Comparison of ENCODE assay signal across 2 cellular contexts in genomic region chrX:17032351-17032750, GRCh38.
TF ChIP-seq lines count a peak whose summit lies in the region.

No MANE protein-coding gene starts in this region.

TF ChIP-seq in A549, 52 proteins besides CTCF, POLR2A, EP300 and RAD21:
- TF ChIP-seq, protein P1, sequence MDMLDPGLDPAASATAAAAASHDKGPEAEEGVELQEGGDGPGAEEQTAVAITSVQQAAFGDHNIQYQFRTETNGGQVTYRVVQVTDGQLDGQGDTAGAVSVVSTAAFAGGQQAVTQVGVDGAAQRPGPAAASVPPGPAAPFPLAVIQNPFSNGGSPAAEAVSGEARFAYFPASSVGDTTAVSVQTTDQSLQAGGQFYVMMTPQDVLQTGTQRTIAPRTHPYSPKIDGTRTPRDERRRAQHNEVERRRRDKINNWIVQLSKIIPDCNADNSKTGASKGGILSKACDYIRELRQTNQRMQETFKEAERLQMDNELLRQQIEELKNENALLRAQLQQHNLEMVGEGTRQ (IDR thresholded peaks at IDR 0.05), result no peak
- TF ChIP-seq MAFK (IDR thresholded peaks at IDR 0.05; ENCODE audit: partially characterized antibody), result no peak
- TF ChIP-seq SREBF2 (IDR thresholded peaks at IDR 0.05), result no peak
- no peak for TF ChIP-seq MAX (IDR thresholded peaks at IDR 0.05)
- no peak for TF ChIP-seq NFE2L2 (conservative IDR thresholded peaks at IDR 0.05; ENCODE audit: low read length)
- TF ChIP-seq ZFP36 (IDR thresholded peaks at IDR 0.05; ENCODE audit: borderline replicate concordance, partially characterized antibody), result no peak
- TF ChIP-seq FOXS1 (CRISPR knock-in tag; IDR thresholded peaks at IDR 0.05), result no peak
- TF ChIP-seq ZNF302 (CRISPR knock-in tag; IDR thresholded peaks at IDR 0.05), result no peak
- TF ChIP-seq, protein P2, sequence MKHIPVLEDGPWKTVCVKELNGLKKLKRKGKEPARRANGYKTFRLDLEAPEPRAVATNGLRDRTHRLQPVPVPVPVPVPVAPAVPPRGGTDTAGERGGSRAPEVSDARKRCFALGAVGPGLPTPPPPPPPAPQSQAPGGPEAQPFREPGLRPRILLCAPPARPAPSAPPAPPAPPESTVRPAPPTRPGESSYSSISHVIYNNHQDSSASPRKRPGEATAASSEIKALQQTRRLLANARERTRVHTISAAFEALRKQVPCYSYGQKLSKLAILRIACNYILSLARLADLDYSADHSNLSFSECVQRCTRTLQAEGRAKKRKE (CRISPR knock-in tag; IDR thresholded peaks at IDR 0.05; ENCODE audit: low read depth), result no peak
- no peak for TF ChIP-seq TP53 (CRISPR knock-in tag; IDR thresholded peaks at IDR 0.05)
- no peak for TF ChIP-seq CHD4 (IDR thresholded peaks at IDR 0.05; ENCODE audit: borderline replicate concordance)
- TF ChIP-seq GATA3 (IDR thresholded peaks at IDR 0.05; ENCODE audit: borderline replicate concordance), result no peak
- no peak for TF ChIP-seq EHF (CRISPR knock-in tag; IDR thresholded peaks at IDR 0.05)
- TF ChIP-seq KDM5A (IDR thresholded peaks at IDR 0.05), result no peak
- no peak for TF ChIP-seq BHLHE40 (IDR thresholded peaks at IDR 0.05; ENCODE audit: low read depth, low read length)
- no peak for TF ChIP-seq MYC (IDR thresholded peaks at IDR 0.05; ENCODE audit: borderline replicate concordance, low read length)
- TF ChIP-seq E2F6 (IDR thresholded peaks at IDR 0.05; ENCODE audit: borderline replicate concordance, low read depth), result no peak

TF ChIP-seq in endothelial cell of umbilical vein, 7 proteins besides CTCF, POLR2A, EP300 and RAD21 (continued from another document):
- TF ChIP-seq JUN (IDR thresholded peaks at IDR 0.05; ENCODE audit: borderline replicate concordance, insufficient read depth, insufficient read length, low read depth) (peak; percentile 11), POLR2AphosphoS5 (IDR thresholded peaks at IDR 0.05; ENCODE audit: insufficient read depth, low read depth, low read length) (peak; percentile 41), FOS (IDR thresholded peaks at IDR 0.05; ENCODE audit: borderline replicate concordance, insufficient read depth, low read length) (peak; percentile 60)
